ENCODE assay signal across 11 cellular contexts in genomic region chr5:139251281-139251687, GRCh38. TPM values are rescaled to one million over a fixed set of nuclear protein-coding genes. Genes with fewer than 3 reads are reported as not detected.
DNase-seq lines count a peak whose midpoint lies in the region; ATAC-seq, FAIRE-seq and TF ChIP-seq lines count a peak whose summit lies in the region.
"Had no signal": no experiment of that assay in that cellular context is flagged by ENCODE, and none has a peak within 500 bp of the region (broad histone marks: within the 10 kb centered on the region; RNA-seq: fewer than 3 reads in every experiment).

No MANE protein-coding gene starts in this region.

- H3K4me3 ChIP-seq in A549 (no peak overlapping the region), fibroblast of mammary gland (ENCODE audit: control insufficient read depth, low read depth, low read length) (no peak overlapping the region)
- H3K4me3 ChIP-seq: psoas muscle, upper lobe of left lung had no signal

- no peak for DNase-seq in A549 (ENCODE audit: low read depth in 1 of 2, low spot score in 1 of 2)
- DNase-seq in activated CD4-positive, CD25-positive, alpha-beta regulatory T cell treated with anti-CD3 and anti-CD28 coated beads, Interleukin-2, amount 50 U/mL, for 72 hours, result peak; percentile 39
- peak; percentile 12 for DNase-seq in fibroblast of mammary gland (ENCODE audit: low read depth)
- DNase-seq in NCI-H2227 (lab: John Stamatoyannopoulos, UW; ENCODE audit: unreplicated experiment), result no peak
- DNase-seq: psoas muscle had no signal

- WGBS in A549 (ENCODE audit: missing lambda C conversion rate), result 34% methylated on average over 3 of the region's 3 CpGs

- FAIRE-seq in A549 (lab: Jason Lieb, UNC), result no peak
- FAIRE-seq: endometrium had no signal

- TF ChIP-seq EP300 in A549 (IDR thresholded peaks at IDR 0.05), result no peak

- peaks cover 4% of the 10 kb centered on the region; the same call in 1 of the 3 replicates for H3K4me1 ChIP-seq in A549
- H3K4me1 ChIP-seq: psoas muscle had no signal

- no peak for TF ChIP-seq RAD21 in A549 (conservative IDR thresholded peaks at IDR 0.05 in 1 of 2, IDR thresholded peaks at IDR 0.05 in 1 of 2)

- TF ChIP-seq CTCF in A549 (IDR thresholded peaks at IDR 0.05), result peak; percentile 43
- TF ChIP-seq CTCF in fibroblast of mammary gland (conservative IDR thresholded peaks at IDR 0.05; ENCODE audit: control insufficient read depth, insufficient read depth, low read depth, low read length), result peak; percentile 31

- CTCF ChIA-PET in A549 (lab: Yijun Ruan, JAX), result interaction anchor here (0.7 to 2.6 kb wide), 7 partner anchors 10 to 656 kb away, joined by 3 to 22 read pairs (median 3); no protein-coding TSS in a partner anchor

- POLR2A ChIA-PET in A549 (lab: Yijun Ruan, JAX), result interaction anchor here (1.0 kb wide), 1 partner anchor 53 kb away, joined by 4 read pairs; the partner anchor contains the start of gene SIL1

- no peak overlapping the region for H3K27ac ChIP-seq in A549
- H3K27ac ChIP-seq: psoas muscle, upper lobe of left lung had no signal

- ATAC-seq in A549 (peak in 1 of 2 experiments; percentile 44; a peak in 3 of 6 replicates), GM19372 (IDR thresholded peaks at IDR 0.05; ENCODE audit: low read depth, unreplicated experiment) (peak; percentile 48), HG02623 (IDR thresholded peaks at IDR 0.05; ENCODE audit: unreplicated experiment) (no peak), GM21526 (IDR thresholded peaks at IDR 0.05; ENCODE audit: low FRiP score, unreplicated experiment) (no peak), GM18907 (IDR thresholded peaks at IDR 0.05; ENCODE audit: unreplicated experiment) (no peak)
- ATAC-seq: psoas muscle had no signal

- H3K4me2 ChIP-seq in A549, result no peak overlapping the region

- H3K9me3 ChIP-seq in A549, result no peaks in the 10 kb centered on the region
- H3K9me3 ChIP-seq: psoas muscle, upper lobe of left lung had no signal

- no peak for TF ChIP-seq POLR2A in A549 (IDR thresholded peaks at IDR 0.05; ENCODE audit: low read length)

TF ChIP-seq in A549, 52 proteins besides CTCF, POLR2A, EP300 and RAD21:
- no peak for TF ChIP-seq ZNF302 (CRISPR knock-in tag; IDR thresholded peaks at IDR 0.05)
- TF ChIP-seq KDM1A (IDR thresholded peaks at IDR 0.05; ENCODE audit: low read depth), result peak; percentile 78

RNA-seq across cellular contexts. Expression of gene MATR3, which starts 42.3 kb away (rescaled TPM):
- polyA plus RNA-seq in A549 (2011; rRNA removed), result 157 and 178 TPM in 2 replicates
- polyA plus RNA-seq in A549 (2012; cell fraction: cytosol; rRNA removed), result 30.2 and 39.2 TPM in 2 replicates
- polyA plus RNA-seq in A549 (2012; cell fraction: nucleus; rRNA removed), result 40.1 and 59.7 TPM in 2 replicates
- 181 to 189 TPM (median 187 TPM) in 3 replicates for polyA plus RNA-seq in A549 (2017; fragmentation: RNase III; extraction: RNeasy Plus Mini Kit Qiagen cat#74134 plus additional on column Dnase treatment)
- polyA minus RNA-seq in A549 (2011; rRNA and poly(A)+ RNA removed), result 175 and 206 TPM in 2 replicates

RNA-seq across cellular contexts. Expression of gene SIL1, which starts 53.1 kb away (rescaled TPM):
- polyA plus RNA-seq in A549 (2011; rRNA removed), result 28.5 and 45.5 TPM in 2 replicates
- 33.5 and 38.8 TPM in 2 replicates for polyA plus RNA-seq in A549 (2012; cell fraction: cytosol; rRNA removed)
- polyA plus RNA-seq in A549 (2012; cell fraction: nucleus; rRNA removed), result 45.6 and 67.8 TPM in 2 replicates
- 23.0 to 31.7 TPM (median 27.6 TPM) in 3 replicates for polyA plus RNA-seq in A549 (2017; fragmentation: RNase III; extraction: RNeasy Plus Mini Kit Qiagen cat#74134 plus additional on column Dnase treatment)
- polyA minus RNA-seq in A549 (2011; rRNA and poly(A)+ RNA removed), result 23.8 and 24.8 TPM in 2 replicates

Comparison
In these comparisons a context has a peak if more than half of its experiments do, and no peak if none do; other contexts are left out.
1. DNase-seq: peak in activated CD4-positive, CD25-positive, alpha-beta regulatory T cell treated with anti-CD3 and anti-CD28 coated beads, Interleukin-2, amount 50 U/mL, for 72 hours (single experiment) and fibroblast of mammary gland (single experiment); none in A549 (0 of 2) and NCI-H2227 (single experiment).